Comparison of ENCODE assay signal across 1 cellular context in genomic region chrX:15790766-15791380, GRCh38.
TF ChIP-seq lines count a peak whose summit lies in the region.

No MANE protein-coding gene starts in this region.

TF ChIP-seq in IMR-90, 13 proteins besides CTCF, POLR2A, EP300 and RAD21 (continued from another document):
- TF ChIP-seq MAFK (IDR thresholded peaks at IDR 0.05; ENCODE audit: low read depth, low read length) (no peak), FOS (IDR thresholded peaks at IDR 0.05; ENCODE audit: low read depth, low read length) (no peak), CHD1 (IDR thresholded peaks at IDR 0.05; ENCODE audit: low read depth, low read length) (no peak), NFE2L2 (IDR thresholded peaks at IDR 0.05; ENCODE audit: low read depth, low read length) (no peak), SMC3 (IDR thresholded peaks at IDR 0.05; ENCODE audit: low read depth, low read length) (no peak)
- TF ChIP-seq, protein P1, sequence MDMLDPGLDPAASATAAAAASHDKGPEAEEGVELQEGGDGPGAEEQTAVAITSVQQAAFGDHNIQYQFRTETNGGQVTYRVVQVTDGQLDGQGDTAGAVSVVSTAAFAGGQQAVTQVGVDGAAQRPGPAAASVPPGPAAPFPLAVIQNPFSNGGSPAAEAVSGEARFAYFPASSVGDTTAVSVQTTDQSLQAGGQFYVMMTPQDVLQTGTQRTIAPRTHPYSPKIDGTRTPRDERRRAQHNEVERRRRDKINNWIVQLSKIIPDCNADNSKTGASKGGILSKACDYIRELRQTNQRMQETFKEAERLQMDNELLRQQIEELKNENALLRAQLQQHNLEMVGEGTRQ (IDR thresholded peaks at IDR 0.05; ENCODE audit: low read depth, low read length): no peak
